Comparison of ENCODE assay signal across 23 cellular contexts in the genomic region with DNA sequence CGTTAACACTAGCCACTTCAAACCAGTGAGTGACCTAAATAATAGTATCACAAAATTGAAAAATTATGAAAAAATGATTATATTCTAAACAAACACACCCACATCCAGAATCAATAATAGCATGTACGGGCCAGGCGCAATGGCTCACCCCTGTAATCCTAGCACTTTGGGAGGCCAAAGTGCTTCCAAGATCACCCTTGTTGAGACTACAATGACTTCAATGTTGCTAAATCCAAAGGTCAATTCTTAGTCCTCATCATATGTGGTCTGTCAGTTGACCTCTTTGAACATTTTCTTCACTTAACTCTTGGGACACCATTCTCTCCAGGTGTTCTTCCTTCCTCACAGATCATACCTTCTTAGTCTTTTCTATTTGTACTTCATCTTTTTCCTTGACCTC. TPM values are rescaled to one million over a fixed set of nuclear protein-coding genes. Genes with fewer than 3 reads are reported as not detected.
"Had no signal": no experiment of that assay in that cellular context is flagged by ENCODE, and none has a peak within 500 bp of the region (broad histone marks: within the 10 kb centered on the region; RNA-seq: fewer than 3 reads in every experiment).

No MANE protein-coding gene starts in this region.

- H3K27ac Mint-ChIP-seq: activated CD4-positive, alpha-beta T cell treated with anti-CD3 and anti-CD28 coated beads, Interleukin-2, amount 10 ng/mL, durations not matched to agents 24 days and 14 days; nephron progenitor cell had no signal

- H3K27me3 ChIP-seq: brain microvascular endothelial cell, testis, upper lobe of right lung had no signal

- ATAC-seq: lower lobe of right lung, upper lobe of right lung had no signal

- H3K4me1 ChIP-seq: lower lobe of right lung, testis, upper lobe of right lung had no signal

- H3K27ac ChIP-seq: brain microvascular endothelial cell, lower lobe of right lung, testis, upper lobe of right lung had no signal

- H3K9me3 Mint-ChIP-seq: activated CD4-positive, alpha-beta T cell treated with anti-CD3 and anti-CD28 coated beads, Interleukin-2, amount 10 ng/mL, durations not matched to agents 24 days and 14 days; nephron progenitor cell had no signal

- H3K4me3 ChIP-seq: lower lobe of right lung, testis, upper lobe of right lung had no signal

- DNase-seq: activated CD4-positive, alpha-beta T cell treated with anti-CD3 and anti-CD28 coated beads, Interleukin-2, amount 10 ng/mL, durations not matched to agents 24 days and 14 days; activated CD4-positive, CD25-positive, alpha-beta regulatory T cell; activated effector memory CD4-positive, alpha-beta T cell treated with Interleukin-2 at 50 U/mL for 16 hours; aorta; brain microvascular endothelial cell; central memory CD4-positive, alpha-beta T cell; foreskin melanocyte; hypothalamus; islet precursor cell; lower lobe of right lung; nephron progenitor cell; nucleus accumbens; posterior cingulate gyrus; retina; SHP77 treated with DMSO at 0.1 percent for 48 hours; stimulated activated CD4-positive, alpha-beta T cell treated with anti-CD3 and anti-CD28 coated beads, Interleukin-12 subunit alpha, Interleukin-12 subunit beta, amount 100 ng/mL, for 4 hours; stimulated activated CD4-positive, alpha-beta T cell treated with anti-CD3 and anti-CD28 coated beads, Interleukin-1b, Interleukin-23, amount 100 ng/mL, for 48 hours; stimulated activated CD8-positive, alpha-beta memory T cell treated with anti-CD3 and anti-CD28 coated beads, Interleukin-4, amount 100 ng/mL, for 48 hours; T-helper 1 cell; T1000; testis; upper lobe of right lung had no signal

- H3K9me3 ChIP-seq: lower lobe of right lung, testis, upper lobe of right lung had no signal

- H3K27me3 Mint-ChIP-seq: activated CD4-positive, alpha-beta T cell treated with anti-CD3 and anti-CD28 coated beads, Interleukin-2, amount 10 ng/mL, durations not matched to agents 24 days and 14 days had no signal

- H3K4me3 Mint-ChIP-seq: activated CD4-positive, alpha-beta T cell treated with anti-CD3 and anti-CD28 coated beads, Interleukin-2, amount 10 ng/mL, durations not matched to agents 24 days and 14 days; nephron progenitor cell had no signal

RNA-seq across cellular contexts. Expression of a gene that starts 29.3 kb away (rescaled TPM):
- total RNA-seq: activated CD4-positive, alpha-beta T cell treated with anti-CD3 and anti-CD28 coated beads, Interleukin-2, amount 10 ng/mL, durations not matched to agents 24 days and 14 days; aorta; lower lobe of right lung; myocyte; testis; upper lobe of right lung had no signal
- polyA plus RNA-seq: aorta had no signal
